Comparison of ENCODE assay signal across 8 cellular contexts in genomic region chr20:23361651-23362391, GRCh38. TPM values are rescaled to one million over a fixed set of nuclear protein-coding genes. Genes with fewer than 3 reads are reported as not detected.
A peak's percentile ranks its signal among the peaks of the same experiment; 100 is the strongest.
DNase-seq lines count a peak whose midpoint lies in the region; ATAC-seq, FAIRE-seq and TF ChIP-seq lines count a peak whose summit lies in the region.

Gene GZF1 (plus strand): TSS chr20:23362182. CDS start chr20:23364384, 2,202 bp downstream.

- TF ChIP-seq CTCF in right atrium auricular region (IDR thresholded peaks at IDR 0.05), result no peak

- peaks cover 19% of the 10 kb centered on the region for H3K36me3 ChIP-seq in right atrium auricular region

- FAIRE-seq in GM18507 (lab: Jason Lieb, UNC) (peak; percentile 92), urothelium cell line (lab: Jason Lieb, UNC) (peak; percentile 82)

- intact Hi-C loops in T-helper 2 cell treated with Interferon-gamma antibody and Interleukin-4, amounts not matched to agents 100 ng/mL and 5 ng/mL, for 36 hours (cut with micrococcal nuclease), result loop anchor here (1.0 to 5.0 kb wide), 5 partner anchors 12 to 1630 kb away; partner anchors contain the start of genes APMAP, NAPB, NXT1 and THBD

- H3K4me1 ChIP-seq in right atrium auricular region, result peaks cover 0 to 51% of the 10 kb centered on the region in 2 donors

- H3K4me3 ChIP-seq in right atrium auricular region, result peak within 1 kb of the TSS; percentile 86 to 96

- peak; percentile 90 for DNase-seq in GM18507 (ENCODE audit: extremely low spot score, insufficient read length, low read depth)
- peak; percentile 97 to 99 for DNase-seq in NCI-H1930 (lab: John Stamatoyannopoulos, UW)
- peak; percentile 82 to 99 (median 98) for DNase-seq in anterior cingulate cortex (lab: John Stamatoyannopoulos, UW)
- DNase-seq in right atrium auricular region (ENCODE audit: low spot score), result peak; percentile 98
- DNase-seq in pulmonary artery endothelial cell (ENCODE audit: low read depth, low spot score), result peak; percentile 94
- DNase-seq in urothelium cell line (ENCODE audit: low spot score), result peak; percentile 97

- peak within 1 kb of the TSS; percentile 99 to 100 for H3K27ac ChIP-seq in right atrium auricular region

- peak; percentile 58 for ATAC-seq in HG02973 (IDR thresholded peaks at IDR 0.05; ENCODE audit: unreplicated experiment)

- no peaks in the 10 kb centered on the region for H3K27me3 ChIP-seq in right atrium auricular region

- H3K9me3 ChIP-seq in right atrium auricular region, result no peaks in the 10 kb centered on the region

RNA-seq across cellular contexts. Expression of gene GZF1, which starts in this region (rescaled TPM):
- total RNA-seq in T-helper 2 cell treated with Interferon-gamma antibody and Interleukin-4, amounts not matched to agents 100 ng/mL and 5 ng/mL, for 36 hours, result 14.3 and 15.1 TPM in 2 replicates
- total RNA-seq in right atrium auricular region, result 10 to 100 TPM; 14.9 TPM
- 11.8 and 35.7 TPM in 2 replicates for total RNA-seq in pulmonary artery endothelial cell

Comparison
In these comparisons a context has a peak if more than half of its experiments do, and no peak if none do; other contexts are left out.
1. Peak in every context shown above with its lines: DNase-seq, ATAC-seq, H3K4me3 ChIP-seq and H3K27ac ChIP-seq.